ENCODE assay signal across 1 cellular context in genomic region chr5:100901851-100902341, GRCh38.
TF ChIP-seq lines count a peak whose summit lies in the region.

No MANE protein-coding gene starts in this region.

TF ChIP-seq in K562, 482 proteins besides CTCF, POLR2A, EP300 and RAD21 (continued from another document):
- TF ChIP-seq PCBP1 (IDR thresholded peaks at IDR 0.05; ENCODE audit: low read depth, low read length, poor library complexity, severe bottlenecking) = no peak
